ENCODE assay signal across 13 cellular contexts in the genomic region with DNA sequence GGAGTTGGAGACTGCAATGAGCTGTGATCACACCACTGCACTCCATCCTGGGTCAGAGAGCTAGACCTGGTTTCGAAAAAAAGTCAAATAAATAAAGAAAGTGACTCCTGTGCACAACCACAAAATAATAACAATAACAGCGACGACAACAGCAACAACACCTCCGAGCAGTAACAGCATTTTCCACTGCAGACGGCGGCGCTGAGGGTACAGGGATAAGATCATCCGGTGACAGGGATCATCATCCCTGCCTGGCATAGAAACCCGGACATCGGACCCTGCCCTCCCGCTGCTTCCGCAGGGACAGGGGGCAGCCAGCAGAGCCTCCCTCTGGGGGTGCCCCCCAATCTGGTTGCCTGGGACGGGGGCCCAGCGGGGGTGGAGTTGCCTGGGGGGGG. TPM values are rescaled to one million over a fixed set of nuclear protein-coding genes. Genes with fewer than 3 reads are reported as not detected.
DNase-seq lines count a peak whose midpoint lies in the region; ATAC-seq and TF ChIP-seq lines count a peak whose summit lies in the region.
"Had no signal": no experiment of that assay in that cellular context is flagged by ENCODE, and none has a peak within 500 bp of the region (broad histone marks: within the 10 kb centered on the region; RNA-seq: fewer than 3 reads in every experiment).

No MANE protein-coding gene starts in this region.

- no peak overlapping the region for H2AFZ ChIP-seq in neural progenitor cell (replicated peaks)

- DNase-seq in NCI-H1694 (lab: John Stamatoyannopoulos, UW) (peak; percentile 11), NCI-H1694 treated with DMSO at 0.1 percent for 48 hours (lab: John Stamatoyannopoulos, UW) (no peak), LHCN-M2 (ENCODE audit: low read depth) (peak; percentile 12), neural progenitor cell (ENCODE audit: low spot score) (peak; percentile 53), ascending aorta (ENCODE audit: low spot score in 2 of 2) (no peak)
- DNase-seq in activated naive CD8-positive, alpha-beta T cell treated with anti-CD3 and anti-CD28 coated beads, Interleukin-2, amount 50 U/mL, for 24 hours, result no peak
- DNase-seq: activated CD8-positive, alpha-beta memory T cell treated with anti-CD3 and anti-CD28 coated beads for 24 hours; EL; NCI-H1092 treated with DMSO at 0.1 percent for 48 hours; stimulated activated CD4-positive, alpha-beta T cell treated with anti-CD3 and anti-CD28 coated beads, Interleukin-2, amount 100 ng/mL, for 24 hours had no signal

- H4K20me1 ChIP-seq in neural progenitor cell (ENCODE audit: low read depth), result peaks cover 7% of the 10 kb centered on the region

- H3K4me3 ChIP-seq in neural progenitor cell, result no peak overlapping the region
- H3K4me3 ChIP-seq in ascending aorta, result no peak overlapping the region

- no peaks in the 10 kb centered on the region for H3K36me3 Mint-ChIP-seq in activated naive CD8-positive, alpha-beta T cell treated with anti-CD3 and anti-CD28 coated beads, Interleukin-2, amount 50 U/mL, for 24 hours (ENCODE audit: low read depth)
- no peaks in the 10 kb centered on the region for H3K36me3 Mint-ChIP-seq in neural progenitor cell

- H3K4me3 Mint-ChIP-seq in activated naive CD8-positive, alpha-beta T cell treated with anti-CD3 and anti-CD28 coated beads, Interleukin-2, amount 50 U/mL, for 24 hours, result peak overlapping the region; percentile 46
- H3K4me3 Mint-ChIP-seq in neural progenitor cell, result peak overlapping the region; percentile 6

- no peaks in the 10 kb centered on the region for H3K27me3 ChIP-seq in neural progenitor cell
- no peaks in the 10 kb centered on the region for H3K27me3 ChIP-seq in ascending aorta

- H3K79me2 ChIP-seq in neural progenitor cell (ENCODE audit: low read depth), result no peaks in the 10 kb centered on the region
- H3K79me2 ChIP-seq: parathyroid adenoma had no signal

- H3K36me3 ChIP-seq in neural progenitor cell (no peaks in the 10 kb centered on the region), ascending aorta (no peaks in the 10 kb centered on the region)

- H3K4me1 Mint-ChIP-seq in activated naive CD8-positive, alpha-beta T cell treated with anti-CD3 and anti-CD28 coated beads, Interleukin-2, amount 50 U/mL, for 24 hours, result peaks cover 13% of the 10 kb centered on the region
- H3K4me1 Mint-ChIP-seq in neural progenitor cell, result peaks cover 11% of the 10 kb centered on the region

- H3K9me3 ChIP-seq in neural progenitor cell (ENCODE audit: low read depth) (no peaks in the 10 kb centered on the region), ascending aorta (no peaks in the 10 kb centered on the region)

- H3F3A ChIP-seq in neural progenitor cell (ENCODE audit: low read depth), result peaks cover 31% of the 10 kb centered on the region

- no peak overlapping the region for H3K27ac Mint-ChIP-seq in activated naive CD8-positive, alpha-beta T cell treated with anti-CD3 and anti-CD28 coated beads, Interleukin-2, amount 50 U/mL, for 24 hours
- H3K27ac Mint-ChIP-seq in neural progenitor cell, result no peak overlapping the region

- intact Hi-C loops in ascending aorta (cut with DNase I), result loop anchor here (5.0 kb wide), 1 partner anchor 279 kb away; no protein-coding TSS in a partner anchor

- no peak overlapping the region for H3K9ac ChIP-seq in neural progenitor cell
- H3K9ac ChIP-seq: parathyroid adenoma had no signal

- H3K27ac ChIP-seq in neural progenitor cell (no peak overlapping the region), ascending aorta (no peak overlapping the region)
- H3K27ac ChIP-seq: parathyroid adenoma had no signal

- H3K9me3 Mint-ChIP-seq in activated naive CD8-positive, alpha-beta T cell treated with anti-CD3 and anti-CD28 coated beads, Interleukin-2, amount 50 U/mL, for 24 hours, result no peaks in the 10 kb centered on the region
- peaks cover 6% of the 10 kb centered on the region for H3K9me3 Mint-ChIP-seq in neural progenitor cell

- H3K4me2 ChIP-seq in neural progenitor cell, result no peak overlapping the region

- TF ChIP-seq CTCF in neural progenitor cell (IDR thresholded peaks at IDR 0.05) (no peak), ascending aorta (IDR thresholded peaks at IDR 0.05) (no peak)

- ATAC-seq in activated naive CD8-positive, alpha-beta T cell treated with anti-CD3 and anti-CD28 coated beads, Interleukin-2, amount 50 U/mL, for 24 hours, result no peak
- ATAC-seq in GM18868 (IDR thresholded peaks at IDR 0.05; ENCODE audit: unreplicated experiment) (no peak), HG02798 (IDR thresholded peaks at IDR 0.05; ENCODE audit: poor library complexity, unreplicated experiment) (no peak)

- peaks cover 26% of the 10 kb centered on the region for H3K27me3 Mint-ChIP-seq in activated naive CD8-positive, alpha-beta T cell treated with anti-CD3 and anti-CD28 coated beads, Interleukin-2, amount 50 U/mL, for 24 hours
- H3K27me3 Mint-ChIP-seq in neural progenitor cell (ENCODE audit: insufficient read depth, low read depth), result peaks cover 9% of the 10 kb centered on the region

- H3K4me1 ChIP-seq in neural progenitor cell, result no peaks in the 10 kb centered on the region
- H3K4me1 ChIP-seq in ascending aorta, result peaks cover 2 to 3% of the 10 kb centered on the region in 2 donors

RNA-seq across cellular contexts. Expression of a gene that starts 11.5 kb away (rescaled TPM):
- total RNA-seq in LHCN-M2 (2014; rRNA removed) (54.3 and 57.6 TPM in 2 replicates), neural progenitor cell (ENCODE audit: low replicate concordance) (6.8 and 12.8 TPM in 2 replicates), ascending aorta (28.8 TPM)
- 34.4 TPM for polyA plus RNA-seq in LHCN-M2 (2012)

RNA-seq across cellular contexts. Expression of a gene that starts 31.4 kb away (rescaled TPM):
- total RNA-seq in LHCN-M2 (2014; rRNA removed) (not detected in 2 replicates), neural progenitor cell (ENCODE audit: low replicate concordance) (0.07 and 1.4 TPM in 2 replicates), ascending aorta (8.3 TPM)
- not detected for polyA plus RNA-seq in LHCN-M2 (2012)

RNA-seq across cellular contexts. Expression of a gene that starts 34.1 kb away (rescaled TPM):
- not detected in 2 replicates for total RNA-seq in LHCN-M2 (2014; rRNA removed)
- polyA plus RNA-seq in LHCN-M2 (2012), result not detected
- total RNA-seq in neural progenitor cell (ENCODE audit: low replicate concordance), result not detected in 2 replicates
- not detected for total RNA-seq in ascending aorta

Comparison
In these comparisons a context has a peak if more than half of its experiments do, and no peak if none do; other contexts are left out.
1. DNase-seq: peak in NCI-H1694 (single experiment), LHCN-M2 (single experiment) and neural progenitor cell (single experiment); none in NCI-H1694 treated with DMSO at 0.1 percent for 48 hours (single experiment), activated naive CD8-positive, alpha-beta T cell treated with anti-CD3 and anti-CD28 coated beads, Interleukin-2, amount 50 U/mL, for 24 hours (single experiment) and ascending aorta (0 of 2).